ENCODE assay signal across 1 cellular context in the genomic region with DNA sequence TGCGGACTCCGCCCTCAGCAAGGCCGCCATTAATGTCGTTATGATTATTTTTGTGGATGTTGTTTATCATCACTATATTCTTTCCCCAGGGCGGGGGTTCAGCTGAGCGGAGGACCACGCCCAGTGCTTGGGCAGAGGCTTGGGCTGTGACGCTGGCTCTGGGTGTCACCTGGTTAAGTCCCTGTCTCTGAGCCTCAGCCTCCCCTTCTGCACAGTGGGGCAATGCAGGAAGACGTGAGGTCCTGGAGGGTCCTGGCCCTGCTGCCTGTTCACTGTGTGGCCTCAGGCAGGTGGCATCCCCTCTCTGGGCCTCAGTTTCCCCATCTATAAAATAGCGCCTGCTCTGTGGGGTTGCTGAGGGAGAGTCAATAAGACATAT.
TF ChIP-seq lines count a peak whose summit lies in the region.

No MANE protein-coding gene starts in this region.

TF ChIP-seq in HepG2, 621 proteins besides CTCF, POLR2A, EP300 and RAD21 (continued from another document):
- TF ChIP-seq ARHGAP35 (CRISPR knock-in tag; IDR thresholded peaks at IDR 0.05; ENCODE audit: borderline replicate concordance) (0 out of 2 replicates have a peak, but pooled peaks have one; percentile 12), ZNF124 (CRISPR knock-in tag; IDR thresholded peaks at IDR 0.05) (0 out of 2 replicates have a peak, but pooled peaks have one; percentile 4), ZFYVE20 (CRISPR knock-in tag; IDR thresholded peaks at IDR 0.05; ENCODE audit: borderline replicate concordance, low read depth) (no peak), ZFP82 (CRISPR knock-in tag; IDR thresholded peaks at IDR 0.05; ENCODE audit: borderline replicate concordance) (0 out of 2 replicates have a peak, but pooled peaks have one; percentile 74), NR2F2 (IDR thresholded peaks at IDR 0.05; ENCODE audit: borderline replicate concordance, low read depth) (no peak), ESRRA (CRISPR knock-in tag; IDR thresholded peaks at IDR 0.05; ENCODE audit: low read depth) (0 out of 2 replicates have a peak, but pooled peaks have one; percentile 7), ZBTB42 (CRISPR knock-in tag; IDR thresholded peaks at IDR 0.05) (0 out of 2 replicates have a peak, but pooled peaks have one; percentile 32), SUZ12 (IDR thresholded peaks at IDR 0.05; ENCODE audit: low read depth, low read length) (no peak)
- TF ChIP-seq, protein P1, sequence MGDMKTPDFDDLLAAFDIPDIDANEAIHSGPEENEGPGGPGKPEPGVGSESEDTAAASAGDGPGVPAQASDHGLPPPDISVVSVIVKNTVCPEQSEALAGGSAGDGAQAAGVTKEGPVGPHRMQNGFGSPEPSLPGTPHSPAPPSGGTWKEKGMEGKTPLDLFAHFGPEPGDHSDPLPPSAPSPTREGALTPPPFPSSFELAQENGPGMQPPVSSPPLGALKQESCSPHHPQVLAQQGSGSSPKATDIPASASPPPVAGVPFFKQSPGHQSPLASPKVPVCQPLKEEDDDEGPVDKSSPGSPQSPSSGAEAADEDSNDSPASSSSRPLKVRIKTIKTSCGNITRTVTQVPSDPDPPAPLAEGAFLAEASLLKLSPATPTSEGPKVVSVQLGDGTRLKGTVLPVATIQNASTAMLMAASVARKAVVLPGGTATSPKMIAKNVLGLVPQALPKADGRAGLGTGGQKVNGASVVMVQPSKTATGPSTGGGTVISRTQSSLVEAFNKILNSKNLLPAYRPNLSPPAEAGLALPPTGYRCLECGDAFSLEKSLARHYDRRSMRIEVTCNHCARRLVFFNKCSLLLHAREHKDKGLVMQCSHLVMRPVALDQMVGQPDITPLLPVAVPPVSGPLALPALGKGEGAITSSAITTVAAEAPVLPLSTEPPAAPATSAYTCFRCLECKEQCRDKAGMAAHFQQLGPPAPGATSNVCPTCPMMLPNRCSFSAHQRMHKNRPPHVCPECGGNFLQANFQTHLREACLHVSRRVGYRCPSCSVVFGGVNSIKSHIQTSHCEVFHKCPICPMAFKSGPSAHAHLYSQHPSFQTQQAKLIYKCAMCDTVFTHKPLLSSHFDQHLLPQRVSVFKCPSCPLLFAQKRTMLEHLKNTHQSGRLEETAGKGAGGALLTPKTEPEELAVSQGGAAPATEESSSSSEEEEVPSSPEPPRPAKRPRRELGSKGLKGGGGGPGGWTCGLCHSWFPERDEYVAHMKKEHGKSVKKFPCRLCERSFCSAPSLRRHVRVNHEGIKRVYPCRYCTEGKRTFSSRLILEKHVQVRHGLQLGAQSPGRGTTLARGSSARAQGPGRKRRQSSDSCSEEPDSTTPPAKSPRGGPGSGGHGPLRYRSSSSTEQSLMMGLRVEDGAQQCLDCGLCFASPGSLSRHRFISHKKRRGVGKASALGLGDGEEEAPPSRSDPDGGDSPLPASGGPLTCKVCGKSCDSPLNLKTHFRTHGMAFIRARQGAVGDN (CRISPR knock-in tag; IDR thresholded peaks at IDR 0.05) = peak; percentile 22; the same call in 1 of the 2 replicates
- TF ChIP-seq, protein P2, sequence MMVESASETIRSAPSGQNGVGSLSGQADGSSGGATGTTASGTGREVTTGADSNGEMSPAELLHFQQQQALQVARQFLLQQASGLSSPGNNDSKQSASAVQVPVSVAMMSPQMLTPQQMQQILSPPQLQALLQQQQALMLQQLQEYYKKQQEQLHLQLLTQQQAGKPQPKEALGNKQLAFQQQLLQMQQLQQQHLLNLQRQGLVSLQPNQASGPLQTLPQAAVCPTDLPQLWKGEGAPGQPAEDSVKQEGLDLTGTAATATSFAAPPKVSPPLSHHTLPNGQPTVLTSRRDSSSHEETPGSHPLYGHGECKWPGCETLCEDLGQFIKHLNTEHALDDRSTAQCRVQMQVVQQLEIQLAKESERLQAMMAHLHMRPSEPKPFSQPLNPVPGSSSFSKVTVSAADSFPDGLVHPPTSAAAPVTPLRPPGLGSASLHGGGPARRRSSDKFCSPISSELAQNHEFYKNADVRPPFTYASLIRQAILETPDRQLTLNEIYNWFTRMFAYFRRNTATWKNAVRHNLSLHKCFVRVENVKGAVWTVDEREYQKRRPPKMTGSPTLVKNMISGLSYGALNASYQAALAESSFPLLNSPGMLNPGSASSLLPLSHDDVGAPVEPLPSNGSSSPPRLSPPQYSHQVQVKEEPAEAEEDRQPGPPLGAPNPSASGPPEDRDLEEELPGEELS (CRISPR knock-in tag; IDR thresholded peaks at IDR 0.05) = no peak
